ENCODE assay signal across 2 cellular contexts in the genomic region with DNA sequence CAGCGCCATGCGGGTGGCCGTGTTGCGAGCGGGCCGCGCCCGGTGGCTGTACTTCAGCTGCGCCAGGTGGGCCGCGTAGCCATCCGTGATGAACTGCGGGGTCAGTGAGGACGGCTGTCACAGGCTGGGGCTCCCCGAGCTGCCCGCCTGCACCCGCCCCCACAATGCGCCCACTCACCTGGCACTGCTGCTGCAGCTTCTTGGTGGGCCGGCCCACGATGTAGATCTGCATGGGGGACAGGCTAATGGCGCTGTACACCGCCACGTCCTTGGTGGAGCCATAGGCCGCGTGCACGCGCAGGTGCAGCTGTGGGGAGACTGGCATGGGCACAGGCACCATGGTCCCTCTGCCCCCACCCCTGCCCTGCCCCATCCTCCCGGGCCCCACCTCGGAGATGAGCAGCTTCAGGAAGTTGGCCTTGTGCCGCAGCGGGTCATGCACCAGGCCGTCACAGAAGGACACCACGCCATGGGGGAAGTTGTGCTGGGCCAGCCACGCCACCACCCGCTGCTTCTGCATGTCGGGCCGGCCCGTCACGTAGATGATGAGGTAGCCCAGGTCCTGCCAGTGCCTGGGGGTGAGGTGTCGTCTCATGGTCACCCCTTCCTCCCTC.
TF ChIP-seq lines count a peak whose summit lies in the region.

No MANE protein-coding gene starts in this region.

TF ChIP-seq in K562, 482 proteins besides CTCF, POLR2A, EP300 and RAD21:
- TF ChIP-seq HNRNPL (IDR thresholded peaks at IDR 0.05; ENCODE audit: low read depth, low read length): peak; percentile 65
- TF ChIP-seq, protein P1, sequence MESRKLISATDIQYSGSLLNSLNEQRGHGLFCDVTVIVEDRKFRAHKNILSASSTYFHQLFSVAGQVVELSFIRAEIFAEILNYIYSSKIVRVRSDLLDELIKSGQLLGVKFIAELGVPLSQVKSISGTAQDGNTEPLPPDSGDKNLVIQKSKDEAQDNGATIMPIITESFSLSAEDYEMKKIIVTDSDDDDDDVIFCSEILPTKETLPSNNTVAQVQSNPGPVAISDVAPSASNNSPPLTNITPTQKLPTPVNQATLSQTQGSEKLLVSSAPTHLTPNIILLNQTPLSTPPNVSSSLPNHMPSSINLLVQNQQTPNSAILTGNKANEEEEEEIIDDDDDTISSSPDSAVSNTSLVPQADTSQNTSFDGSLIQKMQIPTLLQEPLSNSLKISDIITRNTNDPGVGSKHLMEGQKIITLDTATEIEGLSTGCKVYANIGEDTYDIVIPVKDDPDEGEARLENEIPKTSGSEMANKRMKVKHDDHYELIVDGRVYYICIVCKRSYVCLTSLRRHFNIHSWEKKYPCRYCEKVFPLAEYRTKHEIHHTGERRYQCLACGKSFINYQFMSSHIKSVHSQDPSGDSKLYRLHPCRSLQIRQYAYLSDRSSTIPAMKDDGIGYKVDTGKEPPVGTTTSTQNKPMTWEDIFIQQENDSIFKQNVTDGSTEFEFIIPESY (CRISPR knock-in tag; IDR thresholded peaks at IDR 0.05): peak; percentile 45; the same call in 1 of the 2 replicates
- TF ChIP-seq, protein P2, sequence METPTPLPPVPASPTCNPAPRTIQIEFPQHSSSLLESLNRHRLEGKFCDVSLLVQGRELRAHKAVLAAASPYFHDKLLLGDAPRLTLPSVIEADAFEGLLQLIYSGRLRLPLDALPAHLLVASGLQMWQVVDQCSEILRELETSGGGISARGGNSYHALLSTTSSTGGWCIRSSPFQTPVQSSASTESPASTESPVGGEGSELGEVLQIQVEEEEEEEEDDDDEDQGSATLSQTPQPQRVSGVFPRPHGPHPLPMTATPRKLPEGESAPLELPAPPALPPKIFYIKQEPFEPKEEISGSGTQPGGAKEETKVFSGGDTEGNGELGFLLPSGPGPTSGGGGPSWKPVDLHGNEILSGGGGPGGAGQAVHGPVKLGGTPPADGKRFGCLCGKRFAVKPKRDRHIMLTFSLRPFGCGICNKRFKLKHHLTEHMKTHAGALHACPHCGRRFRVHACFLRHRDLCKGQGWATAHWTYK (CRISPR knock-in tag; IDR thresholded peaks at IDR 0.05): no peak

TF ChIP-seq in HepG2, 621 proteins besides CTCF, POLR2A, EP300 and RAD21:
- TF ChIP-seq HNRNPL (IDR thresholded peaks at IDR 0.05; ENCODE audit: low read depth, low read length) (0 out of 2 replicates have a peak, but pooled peaks have one; percentile 39), NR2F6 (IDR thresholded peaks at IDR 0.05) (no peak), NR2F6 (CRISPR knock-in tag; IDR thresholded peaks at IDR 0.05) (no peak), NCOA1 (CRISPR knock-in tag; IDR thresholded peaks at IDR 0.05) (no peak), AGO2 (optimal IDR thresholded peaks at IDR 0.05; ENCODE audit: low read depth, low read length) (peak; percentile 78)
- TF ChIP-seq, protein P3, sequence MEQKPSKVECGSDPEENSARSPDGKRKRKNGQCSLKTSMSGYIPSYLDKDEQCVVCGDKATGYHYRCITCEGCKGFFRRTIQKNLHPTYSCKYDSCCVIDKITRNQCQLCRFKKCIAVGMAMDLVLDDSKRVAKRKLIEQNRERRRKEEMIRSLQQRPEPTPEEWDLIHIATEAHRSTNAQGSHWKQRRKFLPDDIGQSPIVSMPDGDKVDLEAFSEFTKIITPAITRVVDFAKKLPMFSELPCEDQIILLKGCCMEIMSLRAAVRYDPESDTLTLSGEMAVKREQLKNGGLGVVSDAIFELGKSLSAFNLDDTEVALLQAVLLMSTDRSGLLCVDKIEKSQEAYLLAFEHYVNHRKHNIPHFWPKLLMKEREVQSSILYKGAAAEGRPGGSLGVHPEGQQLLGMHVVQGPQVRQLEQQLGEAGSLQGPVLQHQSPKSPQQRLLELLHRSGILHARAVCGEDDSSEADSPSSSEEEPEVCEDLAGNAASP (CRISPR knock-in tag; IDR thresholded peaks at IDR 0.05; ENCODE audit: borderline replicate concordance): no peak
